Comparison of ENCODE assay signal across 1 cellular context in genomic region chr20:18857640-18858039, GRCh38.
TF ChIP-seq lines count a peak whose summit lies in the region.

No MANE protein-coding gene starts in this region.

TF ChIP-seq in A549, 52 proteins besides CTCF, POLR2A, EP300 and RAD21:
- TF ChIP-seq HMGXB4 (CRISPR knock-in tag; IDR thresholded peaks at IDR 0.05; ENCODE audit: borderline replicate concordance): no peak
- no peak for TF ChIP-seq EHF (CRISPR knock-in tag; IDR thresholded peaks at IDR 0.05)
- no peak for TF ChIP-seq NPAS2 (CRISPR knock-in tag; IDR thresholded peaks at IDR 0.05; ENCODE audit: borderline replicate concordance)
- TF ChIP-seq HDAC2 (IDR thresholded peaks at IDR 0.05): no peak
- TF ChIP-seq HOXB13 (CRISPR knock-in tag; IDR thresholded peaks at IDR 0.05; ENCODE audit: low read depth): no peak
- no peak for TF ChIP-seq CBX8 (IDR thresholded peaks at IDR 0.05)
- TF ChIP-seq FOSL2 (IDR thresholded peaks at IDR 0.05): no peak
- TF ChIP-seq FOSL2 (CRISPR knock-in tag; IDR thresholded peaks at IDR 0.05): peak; percentile 33; the same call in 1 of the 2 replicates
- no peak for TF ChIP-seq FOXS1 (CRISPR knock-in tag; IDR thresholded peaks at IDR 0.05)
- no peak for TF ChIP-seq HOXA7 (CRISPR knock-in tag; IDR thresholded peaks at IDR 0.05)
- peak; percentile 25; the same call in 1 of the 2 replicates for TF ChIP-seq GATA3 (IDR thresholded peaks at IDR 0.05; ENCODE audit: borderline replicate concordance)
- no peak for TF ChIP-seq PBX3 (IDR thresholded peaks at IDR 0.05)
- TF ChIP-seq JUNB (IDR thresholded peaks at IDR 0.05): peak; percentile 18; the same call in 1 of the 2 replicates
- no peak for TF ChIP-seq SREBF2 (IDR thresholded peaks at IDR 0.05)
- no peak for TF ChIP-seq RARB (CRISPR knock-in tag; IDR thresholded peaks at IDR 0.05)
- no peak for TF ChIP-seq NFE2L2 (conservative IDR thresholded peaks at IDR 0.05; ENCODE audit: low read length)
- no peak for TF ChIP-seq ZFP36 (IDR thresholded peaks at IDR 0.05; ENCODE audit: borderline replicate concordance, partially characterized antibody)
